In the genomic region with DNA sequence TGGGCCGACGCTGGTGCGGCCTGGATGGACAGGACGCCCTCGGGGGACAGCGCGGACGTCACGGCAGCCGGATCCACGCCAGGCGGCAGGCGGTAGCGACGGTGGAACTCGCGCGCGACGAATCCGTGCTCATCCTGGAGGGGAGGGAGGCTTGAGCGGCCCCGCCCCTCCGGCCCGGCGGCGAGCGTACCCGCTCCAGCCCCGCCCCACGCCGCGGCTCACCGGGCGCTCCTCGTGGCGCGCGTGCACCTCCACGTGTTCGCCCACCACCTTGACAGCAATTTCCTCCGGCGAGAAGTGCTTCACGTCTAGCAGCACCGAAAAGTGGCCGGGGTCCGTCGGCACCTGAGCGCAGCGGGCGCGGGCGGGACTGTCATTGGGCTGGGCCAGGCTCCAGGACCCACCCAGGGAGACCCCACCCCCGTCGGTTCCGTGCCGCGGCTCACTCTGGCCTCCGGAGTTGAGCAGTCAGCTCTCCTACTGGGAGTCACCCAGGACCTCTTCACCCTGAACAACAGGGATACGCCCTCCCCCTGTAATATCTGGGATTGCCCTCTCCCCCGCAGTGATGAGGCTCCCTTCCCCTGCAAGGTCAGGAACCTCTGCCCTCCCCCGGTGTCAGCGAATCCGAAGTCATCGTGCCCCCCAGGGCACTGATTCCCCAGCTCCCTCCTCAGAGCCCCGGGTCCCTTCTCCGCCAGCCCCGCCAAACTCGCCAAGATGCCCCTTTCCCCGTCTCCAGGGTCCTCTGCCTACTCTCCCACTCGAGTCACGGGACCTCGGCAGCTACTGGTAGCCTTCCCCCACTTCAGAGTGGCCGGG, we compare ENCODE assay signal across 8 cellular contexts. TPM values are rescaled to one million over a fixed set of nuclear protein-coding genes. Genes with fewer than 3 reads are reported as not detected.
DNase-seq lines count a peak whose midpoint lies in the region; ATAC-seq and TF ChIP-seq lines count a peak whose summit lies in the region.

No MANE protein-coding gene starts in this region.

- peaks cover 0 to 35% (median 0%) of the 10 kb centered on the region in 3 experiments for H3K36me3 ChIP-seq in naive thymus-derived CD4-positive, alpha-beta T cell (ENCODE audit: control insufficient read depth in 2 of 3, insufficient read depth in 3 of 3, low read length in 3 of 3)
- H3K36me3 ChIP-seq in tibial artery = peaks cover 11 to 32% (median 29%) of the 10 kb centered on the region in 3 donors

- H3K27me3 ChIP-seq in naive thymus-derived CD4-positive, alpha-beta T cell (ENCODE audit: control insufficient read depth in 2 of 2, insufficient read depth in 2 of 2, low read length in 2 of 2) = peaks cover 0 to 4% of the 10 kb centered on the region in 2 donors
- no peaks in the 10 kb centered on the region for H3K27me3 ChIP-seq in tibial artery

- no peak overlapping the region for H3K27ac Mint-ChIP-seq in endothelial cell (ENCODE audit: unreplicated experiment)
- H3K27ac Mint-ChIP-seq in naive thymus-derived CD4-positive, alpha-beta T cell = peak overlapping the region in 5 of 9 donors; percentile 17 to 54 (median 38)

- DNase-seq in AG20443 (ENCODE audit: low spot score) (peak; percentile 77), endothelial cell (ENCODE audit: low spot score) (no peak), tibial artery (peak; percentile 87 to 98), DMS114 treated with DMSO at 0.1 percent for 48 hours (lab: John Stamatoyannopoulos, UW; ENCODE audit: unreplicated experiment) (no peak)
- peak; percentile 54 for DNase-seq in activated CD4-positive, alpha-beta T cell treated with anti-CD3 and anti-CD28 coated beads, Interleukin-2, amount 50 U/mL, for 1 hour
- peak in 8 of 9 donors; percentile 44 to 63 (median 56) for DNase-seq in naive thymus-derived CD4-positive, alpha-beta T cell

- POLR2A ChIA-PET in naive thymus-derived CD4-positive, alpha-beta T cell (lab: Charles Lee) = interaction anchor here (2.3 to 2.7 kb wide), 2 partner anchors 8 to 11 kb away, joined by 17 to 18 read pairs; partner anchors contain the start of genes LIN37, PSENEN and U2AF1L4

- H3K4me3 Mint-ChIP-seq in endothelial cell (ENCODE audit: unreplicated experiment) = peak overlapping the region; percentile 81
- H3K4me3 Mint-ChIP-seq in naive thymus-derived CD4-positive, alpha-beta T cell = peak overlapping the region; percentile 41 to 92 (median 74)

- ATAC-seq in naive thymus-derived CD4-positive, alpha-beta T cell = no peak
- ATAC-seq in GM18517 (IDR thresholded peaks at IDR 0.05; ENCODE audit: unreplicated experiment) = no peak
- no peak for ATAC-seq in GM21515 (IDR thresholded peaks at IDR 0.05; ENCODE audit: unreplicated experiment)

- H3K9me3 ChIP-seq in naive thymus-derived CD4-positive, alpha-beta T cell (ENCODE audit: control insufficient read depth in 2 of 3, low read length in 3 of 3) = no peaks in the 10 kb centered on the region
- no peaks in the 10 kb centered on the region for H3K9me3 ChIP-seq in tibial artery

- peaks cover 8% of the 10 kb centered on the region for H3K36me3 Mint-ChIP-seq in endothelial cell (ENCODE audit: low read depth, unreplicated experiment)
- H3K36me3 Mint-ChIP-seq in naive thymus-derived CD4-positive, alpha-beta T cell = peaks cover 0 to 15% (median 5%) of the 10 kb centered on the region in 5 donors

- intact Hi-C loops in naive thymus-derived CD4-positive, alpha-beta T cell (cut with micrococcal nuclease) = no loop called here
- intact Hi-C loops in tibial artery (cut with DNase I; ENCODE audit: low total_unique reads) = loop anchor here (5.0 kb wide), 1 partner anchor 38 kb away; the partner anchor contains the start of gene KMT2B

- H3K27me3 Mint-ChIP-seq in endothelial cell (ENCODE audit: unreplicated experiment) = peaks cover 25% of the 10 kb centered on the region
- H3K27me3 Mint-ChIP-seq in naive thymus-derived CD4-positive, alpha-beta T cell = peaks cover 0 to 12% (median 5%) of the 10 kb centered on the region in 5 donors

- H3K4me3 ChIP-seq in naive thymus-derived CD4-positive, alpha-beta T cell (ENCODE audit: low read length) = no peak overlapping the region
- H3K4me3 ChIP-seq in tibial artery = peak overlapping the region; percentile 72 to 75

- TF ChIP-seq CTCF in endothelial cell (IDR thresholded peaks at IDR 0.05; ENCODE audit: unreplicated experiment) (no peak), tibial artery (IDR thresholded peaks at IDR 0.05) (peak in 1 of 2 experiments; percentile 4)

- H3K4me1 ChIP-seq in naive thymus-derived CD4-positive, alpha-beta T cell (ENCODE audit: control insufficient read depth in 2 of 2, insufficient read depth in 2 of 2, low read length in 2 of 2) = peaks cover 10 to 35% of the 10 kb centered on the region in 2 donors
- peaks cover 5 to 52% (median 36%) of the 10 kb centered on the region in 4 donors for H3K4me1 ChIP-seq in tibial artery

- H3K9me3 Mint-ChIP-seq in endothelial cell (ENCODE audit: unreplicated experiment) = no peaks in the 10 kb centered on the region
- peaks cover 0 to 4% (median 0%) of the 10 kb centered on the region in 11 donors for H3K9me3 Mint-ChIP-seq in naive thymus-derived CD4-positive, alpha-beta T cell

- peaks cover 18% of the 10 kb centered on the region for H3K4me1 Mint-ChIP-seq in endothelial cell (ENCODE audit: unreplicated experiment)
- peaks cover 13 to 42% (median 33%) of the 10 kb centered on the region in 7 donors for H3K4me1 Mint-ChIP-seq in naive thymus-derived CD4-positive, alpha-beta T cell

- no peak overlapping the region for H3K27ac ChIP-seq in naive thymus-derived CD4-positive, alpha-beta T cell (ENCODE audit: low read depth, low read length)
- H3K27ac ChIP-seq in tibial artery = peak overlapping the region; percentile 93 to 100

- CTCF ChIA-PET in naive thymus-derived CD4-positive, alpha-beta T cell (lab: Charles Lee) = no interaction called here

RNA-seq across cellular contexts. Expression of gene HSPB6, which starts 1.1 kb away (rescaled TPM):
- total RNA-seq in endothelial cell (ENCODE audit: unreplicated experiment) = not detected
- total RNA-seq in naive thymus-derived CD4-positive, alpha-beta T cell = under 1 TPM in 1 of 5 experiments, not detected in 4; 0.22 TPM
- polyA plus RNA-seq in naive thymus-derived CD4-positive, alpha-beta T cell = not detected

RNA-seq across cellular contexts. Expression of gene PROSER3, which starts 2.2 kb away (rescaled TPM):
- 15.0 TPM for total RNA-seq in endothelial cell (ENCODE audit: unreplicated experiment)
- total RNA-seq in naive thymus-derived CD4-positive, alpha-beta T cell = 10 to 100 TPM; 34.0 to 47.3 (median 39.7) TPM
- polyA plus RNA-seq in naive thymus-derived CD4-positive, alpha-beta T cell = 1 to 10 TPM; 5.4 to 6.8 TPM

RNA-seq across cellular contexts. Expression of gene LIN37, which starts 7.4 kb away (rescaled TPM):
- 9.0 TPM for total RNA-seq in endothelial cell (ENCODE audit: unreplicated experiment)
- 10 to 100 TPM in 4 of 5 experiments, 1 to 10 TPM in 1; 7.9 to 33.1 (median 18.9) TPM for total RNA-seq in naive thymus-derived CD4-positive, alpha-beta T cell
- 10 to 100 TPM in 1 of 2 donors, 1 to 10 TPM in 1; 6.7 to 20.6 TPM for polyA plus RNA-seq in naive thymus-derived CD4-positive, alpha-beta T cell

RNA-seq across cellular contexts. Expression of gene PSENEN, which starts 10.3 kb away (rescaled TPM):
- total RNA-seq in endothelial cell (ENCODE audit: unreplicated experiment) = 99.0 TPM
- 10 to 100 TPM; 20.4 to 50.9 (median 26.3) TPM for total RNA-seq in naive thymus-derived CD4-positive, alpha-beta T cell
- 10 to 100 TPM; 49.0 to 79.1 TPM for polyA plus RNA-seq in naive thymus-derived CD4-positive, alpha-beta T cell

RNA-seq across cellular contexts. Expression of gene U2AF1L4, which starts 10.5 kb away (rescaled TPM):
- total RNA-seq in endothelial cell (ENCODE audit: unreplicated experiment) = 12.0 TPM
- 10 to 100 TPM; 33.7 to 86.8 (median 68.6) TPM for total RNA-seq in naive thymus-derived CD4-positive, alpha-beta T cell
- polyA plus RNA-seq in naive thymus-derived CD4-positive, alpha-beta T cell = 10 to 100 TPM; 75.7 to 89.7 TPM

Comparison
In these comparisons a context has a peak if more than half of its experiments do, and no peak if none do; other contexts are left out.
1. DNase-seq: peak in AG20443 (single experiment), activated CD4-positive, alpha-beta T cell treated with anti-CD3 and anti-CD28 coated beads, Interleukin-2, amount 50 U/mL, for 1 hour (single experiment), naive thymus-derived CD4-positive, alpha-beta T cell (8 of 9) and tibial artery (2 of 2); none in endothelial cell (single experiment) and DMS114 treated with DMSO at 0.1 percent for 48 hours (single experiment).